In genomic region chr6:65000815-65001214, GRCh38 we compare ENCODE assay signal across 10 cellular contexts.
"Had no signal": no experiment of that assay in that cellular context is flagged by ENCODE, and none has a peak within 500 bp of the region (broad histone marks: within the 10 kb centered on the region; RNA-seq: fewer than 3 reads in every experiment).

No MANE protein-coding gene starts in this region.

- H3K36me3 ChIP-seq: HAP-1 had no signal

- H3K4me1 ChIP-seq: HAP-1 had no signal

- H3K4me3 Mint-ChIP-seq: GM23338, H9, HFFc6 had no signal

- DNase-seq: GM23248, GOT3, H7, H9, HCEC 1CT, HFFc6 had no signal

- H3K27ac Mint-ChIP-seq: GM23338, H9, HFFc6 had no signal

- H3K9me3 ChIP-seq: HAP-1 had no signal

- H3K27ac ChIP-seq: GM23248 had no signal

- FAIRE-seq: H54 had no signal

- H3K4me3 ChIP-seq: GM23248, GM23338, HAP-1 had no signal

- H3K4me1 Mint-ChIP-seq: GM23338 had no signal

- H2AFZ ChIP-seq: GM23248, GM23338 had no signal

- ATAC-seq: GM23338, HCT116 had no signal

- H3K4me2 ChIP-seq: GM23338 had no signal

- H3K9ac ChIP-seq: GM23248 had no signal
